Comparison of ENCODE assay signal across 8 cellular contexts in the genomic region with DNA sequence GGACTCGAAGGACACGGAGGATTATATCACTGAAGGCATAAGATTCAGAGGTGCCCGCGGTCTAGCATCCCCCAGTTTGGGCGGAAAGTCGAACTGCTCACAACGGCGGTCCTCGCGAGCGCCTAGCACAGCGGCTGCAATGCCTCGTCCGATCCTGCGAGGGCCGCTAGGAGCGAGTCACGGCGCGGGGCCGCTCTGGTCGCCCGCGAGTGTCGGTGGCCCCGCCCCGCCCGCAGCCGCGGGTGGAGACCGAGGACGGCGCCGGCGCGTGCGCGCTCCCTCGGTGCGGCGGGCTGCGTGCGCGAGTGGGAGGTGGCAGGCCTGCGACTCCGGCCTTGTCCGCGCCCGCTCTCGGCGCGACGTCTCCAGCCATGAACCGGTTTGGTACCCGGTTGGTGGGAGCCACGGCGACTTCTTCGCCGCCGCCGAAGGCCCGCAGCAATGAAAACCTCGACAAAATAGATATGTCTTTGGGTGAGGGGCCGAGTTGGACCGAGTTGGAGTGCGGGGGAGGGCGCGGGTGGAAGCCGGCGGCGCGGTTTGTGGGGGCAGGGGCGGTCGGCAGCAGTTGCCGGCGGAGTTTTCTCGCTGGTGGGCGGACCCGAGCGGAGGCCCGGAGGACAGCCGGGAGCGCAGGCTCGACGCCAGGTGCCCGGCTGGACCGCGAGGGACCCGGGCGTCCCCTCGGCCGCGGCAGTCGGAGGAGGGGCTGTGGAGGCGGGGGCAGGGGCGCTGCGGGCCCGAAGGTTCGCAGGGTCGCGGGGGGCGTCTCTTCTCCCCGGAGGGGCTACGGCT. TPM values are rescaled to one million over a fixed set of nuclear protein-coding genes. Genes with fewer than 3 reads are reported as not detected.
DNase-seq lines count a peak whose midpoint lies in the region; ATAC-seq, FAIRE-seq and TF ChIP-seq lines count a peak whose summit lies in the region.

A gene with protein sequence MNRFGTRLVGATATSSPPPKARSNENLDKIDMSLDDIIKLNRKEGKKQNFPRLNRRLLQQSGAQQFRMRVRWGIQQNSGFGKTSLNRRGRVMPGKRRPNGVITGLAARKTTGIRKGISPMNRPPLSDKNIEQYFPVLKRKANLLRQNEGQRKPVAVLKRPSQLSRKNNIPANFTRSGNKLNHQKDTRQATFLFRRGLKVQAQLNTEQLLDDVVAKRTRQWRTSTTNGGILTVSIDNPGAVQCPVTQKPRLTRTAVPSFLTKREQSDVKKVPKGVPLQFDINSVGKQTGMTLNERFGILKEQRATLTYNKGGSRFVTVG (plus strand): TSS at position 283 of the 795 bp plus-strand sequence. CDS start 89 bp downstream, at position 372.

- H3K4me3 ChIP-seq in AG04450 (ENCODE audit: low read depth, low read length) (peak within 1 kb of the TSS; percentile 82), WI38 (ENCODE audit: low read depth, low read length) (peak within 1 kb of the TSS; percentile 91), bronchial epithelial cell (ENCODE audit: low read depth, low read length) (peak within 1 kb of the TSS; percentile 74)

- peak within 1 kb of the TSS; percentile 82 for H3K27ac ChIP-seq in AG04450 (ENCODE audit: low read depth, low read length)

- ATAC-seq in GM18873 (IDR thresholded peaks at IDR 0.05; ENCODE audit: low FRiP score, unreplicated experiment) (peak; percentile 63), HG03135 (IDR thresholded peaks at IDR 0.05; ENCODE audit: unreplicated experiment) (peak; percentile 74)

- peak within 1 kb of the TSS; percentile 84 to 99 (median 98) for H3K27ac Mint-ChIP-seq in immature natural killer cell

- TF ChIP-seq CTCF in AG04450 (IDR thresholded peaks at IDR 0.05; ENCODE audit: low read depth, low read length) (peak; percentile 35), WI38 (IDR thresholded peaks at IDR 0.05; ENCODE audit: low read depth, low read length) (no peak), bronchial epithelial cell (IDR thresholded peaks at IDR 0.05; ENCODE audit: insufficient read depth, low read length, severe bottlenecking) (peak; percentile 43)

- POLR2A ChIA-PET in AG04450 (lab: Yijun Ruan, JAX), result interaction anchor here (1.2 kb wide), 1 partner anchor 39 kb away, joined by 3 read pairs; no protein-coding TSS in a partner anchor

- no peaks in the 10 kb centered on the region for H3K27me3 ChIP-seq in AG04450 (ENCODE audit: control insufficient read depth, insufficient read depth, low read length)
- no peaks in the 10 kb centered on the region for H3K27me3 ChIP-seq in bronchial epithelial cell (ENCODE audit: control insufficient read depth, insufficient read depth, low read length)

- no peak for FAIRE-seq in bronchial epithelial cell (lab: Jason Lieb, UNC)

- CTCF ChIA-PET in AG04450 (lab: Charles Lee), result interaction anchor here (0.9 kb wide), 1 partner anchor 40 kb away, joined by 3 read pairs; no protein-coding TSS in a partner anchor

- H3K36me3 ChIP-seq in bronchial epithelial cell (ENCODE audit: control insufficient read depth, insufficient read depth, low read length), result no peaks in the 10 kb centered on the region

- no peaks in the 10 kb centered on the region for H3K9me3 ChIP-seq in AG04450 (ENCODE audit: control insufficient read depth, insufficient read depth, low read length)

- DNase-seq in AG04450 (ENCODE audit: low read depth, low spot score) (no peak), NCI-H2227 treated with DMSO at 0.1 percent for 48 hours (lab: John Stamatoyannopoulos, UW) (peak; percentile 89), bronchial epithelial cell (ENCODE audit: low read depth) (peak; percentile 57), immature natural killer cell (peak; percentile 91), smooth muscle cell of the brain vasculature (ENCODE audit: low read depth, low spot score) (peak; percentile 59)

- H3K4me3 Mint-ChIP-seq in immature natural killer cell, result peak within 1 kb of the TSS; percentile 92 to 100 (median 98)

- peaks cover 0 to 2% (median 0%) of the 10 kb centered on the region in 6 donors for H3K9me3 Mint-ChIP-seq in immature natural killer cell

- peaks cover 10 to 15% (median 14%) of the 10 kb centered on the region in 3 donors for H3K27me3 Mint-ChIP-seq in immature natural killer cell (ENCODE audit: low read depth in 3 of 3)

- H3K4me1 Mint-ChIP-seq in immature natural killer cell, result peaks cover 40 to 57% of the 10 kb centered on the region in 2 donors

- no peaks in the 10 kb centered on the region for H3K36me3 Mint-ChIP-seq in immature natural killer cell

RNA-seq across cellular contexts. Expression of the gene that starts here (rescaled TPM):
- 55.8 and 65.5 TPM in 2 replicates for polyA plus RNA-seq in AG04450 (2011; rRNA removed)
- polyA minus RNA-seq in AG04450 (2011; rRNA and poly(A)+ RNA removed), result 28.6 and 44.8 TPM in 2 replicates
- total RNA-seq in bronchial epithelial cell, result 37.9 and 47.4 TPM in 2 replicates
- 100 to 1,000 TPM; 103 to 144 (median 141) TPM for polyA plus RNA-seq in immature natural killer cell
